In genomic region chr4:92599044-92599443, GRCh38 we compare ENCODE assay signal across 15 cellular contexts.
"Had no signal": no experiment of that assay in that cellular context is flagged by ENCODE, and none has a peak within 500 bp of the region (broad histone marks: within the 10 kb centered on the region; RNA-seq: fewer than 3 reads in every experiment).

No MANE protein-coding gene starts in this region.

- H3K9me3 ChIP-seq: gastrocnemius medialis, left lung, upper lobe of left lung had no signal

- H3K27ac ChIP-seq: dorsolateral prefrontal cortex, gastrocnemius medialis, left lung, spleen, upper lobe of left lung had no signal

- H3K36me3 ChIP-seq: gastrocnemius medialis, left lung, spleen, upper lobe of left lung had no signal

- H3K4me3 ChIP-seq: dorsolateral prefrontal cortex, gastrocnemius medialis, left lung, spleen, upper lobe of left lung had no signal

- H3K27me3 ChIP-seq: dorsolateral prefrontal cortex, gastrocnemius medialis, left lung, spleen, upper lobe of left lung had no signal

- FAIRE-seq: endometrium had no signal

- DNase-seq: activated CD4-positive, CD25-positive, alpha-beta regulatory T cell; activated naive CD4-positive, alpha-beta T cell treated with anti-CD3 and anti-CD28 coated beads, Interleukin-2, amount 50 U/mL, for 16 hours; activated T-cell treated with anti-CD3 and anti-CD28 coated beads, Interleukin-2, amount 50 U/mL, for 1 hour; amniotic stem cell; dorsolateral prefrontal cortex; gastrocnemius medialis; islet precursor cell; occipital lobe; spleen; stimulated activated CD4-positive, alpha-beta T cell treated with anti-CD3 and anti-CD28 coated beads, Interleukin-2, amount 100 ng/mL, for 24 hours; stimulated activated naive CD4-positive, alpha-beta T cell treated with Interleukin-2 at 50 U/mL for 16 hours; T-helper 2 cell had no signal

- H3K4me1 ChIP-seq: gastrocnemius medialis, left lung, spleen, upper lobe of left lung had no signal
